ENCODE assay signal across 12 cellular contexts in the genomic region with DNA sequence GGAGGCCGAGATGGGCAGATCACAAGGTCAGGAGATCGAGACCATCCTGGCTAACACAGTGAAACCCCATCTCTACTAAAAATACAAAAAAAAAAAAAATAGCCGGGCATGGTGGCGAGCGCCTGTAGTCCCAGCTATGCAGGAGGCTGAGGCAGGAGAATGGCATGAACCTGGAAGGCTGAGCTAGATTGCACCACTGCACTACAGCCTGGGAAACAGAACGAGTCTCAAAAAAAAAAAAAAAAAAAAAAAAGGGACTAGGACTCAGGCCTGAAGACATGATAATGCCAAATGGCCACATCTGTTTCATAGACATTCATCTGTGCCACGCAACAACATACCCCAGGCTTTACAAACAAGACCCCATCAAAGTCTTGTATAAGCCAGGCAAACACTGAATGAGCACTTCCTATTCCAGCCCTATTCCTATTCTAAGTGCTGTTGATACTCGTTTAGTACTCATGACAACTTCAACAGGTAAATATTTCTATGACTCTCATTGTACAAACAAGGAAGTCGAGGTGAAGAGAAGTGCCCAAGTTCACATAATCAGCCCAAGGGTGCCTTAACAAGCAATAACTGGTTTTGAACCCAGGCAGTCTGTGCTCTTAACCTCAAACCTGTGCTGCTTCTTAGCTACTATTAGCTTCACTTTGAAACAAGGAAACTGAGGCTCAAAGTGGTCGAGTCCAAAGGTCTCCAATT. TPM values are rescaled to one million over a fixed set of nuclear protein-coding genes. Genes with fewer than 3 reads are reported as not detected.
A peak's percentile ranks its signal among the peaks of the same experiment; 100 is the strongest.
DNase-seq lines count a peak whose midpoint lies in the region; ATAC-seq, FAIRE-seq and TF ChIP-seq lines count a peak whose summit lies in the region.
"Had no signal": no experiment of that assay in that cellular context is flagged by ENCODE, and none has a peak within 500 bp of the region (broad histone marks: within the 10 kb centered on the region; RNA-seq: fewer than 3 reads in every experiment).

No MANE protein-coding gene starts in this region.

- no peak overlapping the region for H3K4me3 ChIP-seq in CD4-positive, alpha-beta memory T cell (ENCODE audit: low read length in 2 of 2)
- H3K4me3 ChIP-seq in bronchial epithelial cell (ENCODE audit: low read depth, low read length): no peak overlapping the region
- H3K4me3 ChIP-seq in naive thymus-derived CD4-positive, alpha-beta T cell (ENCODE audit: low read length): no peak overlapping the region

- no peaks in the 10 kb centered on the region for H3K9me3 Mint-ChIP-seq in CD4-positive, alpha-beta memory T cell
- no peaks in the 10 kb centered on the region for H3K9me3 Mint-ChIP-seq in HFFc6
- no peaks in the 10 kb centered on the region for H3K9me3 Mint-ChIP-seq in naive thymus-derived CD4-positive, alpha-beta T cell

- peak overlapping the region; percentile 97 to 100 (median 100) for H3K27ac Mint-ChIP-seq in CD4-positive, alpha-beta memory T cell
- H3K27ac Mint-ChIP-seq in HFFc6: no peak overlapping the region
- H3K27ac Mint-ChIP-seq in naive thymus-derived CD4-positive, alpha-beta T cell: peak overlapping the region; percentile 96 to 100 (median 99)

- intact Hi-C loops in CD4-positive, alpha-beta memory T cell (cut with micrococcal nuclease): no loop called here
- intact Hi-C loops in naive thymus-derived CD4-positive, alpha-beta T cell (cut with micrococcal nuclease): loop anchor here in 1 of 2 donors (5.0 kb wide), 1 partner anchor 1015 kb away; a partner anchor contains a TSS

- peaks cover 26 to 59% (median 36%) of the 10 kb centered on the region in 4 donors for H3K4me1 Mint-ChIP-seq in CD4-positive, alpha-beta memory T cell
- peaks cover 31% of the 10 kb centered on the region for H3K4me1 Mint-ChIP-seq in HFFc6 (ENCODE audit: low read depth)
- peaks cover 27 to 67% (median 55%) of the 10 kb centered on the region in 7 donors for H3K4me1 Mint-ChIP-seq in naive thymus-derived CD4-positive, alpha-beta T cell

- no peak for ATAC-seq in naive thymus-derived CD4-positive, alpha-beta T cell
- no peak for ATAC-seq in GM21390 (IDR thresholded peaks at IDR 0.05; ENCODE audit: unreplicated experiment)

- TF ChIP-seq CTCF in HFFc6 (IDR thresholded peaks at IDR 0.05) (no peak), bronchial epithelial cell (IDR thresholded peaks at IDR 0.05; ENCODE audit: insufficient read depth, low read length, severe bottlenecking) (no peak)

- H3K9me3 ChIP-seq in CD4-positive, alpha-beta memory T cell (ENCODE audit: control insufficient read depth in 1 of 2, low read length in 2 of 2): no peaks in the 10 kb centered on the region
- no peaks in the 10 kb centered on the region for H3K9me3 ChIP-seq in naive thymus-derived CD4-positive, alpha-beta T cell (ENCODE audit: control insufficient read depth in 2 of 3, low read length in 3 of 3)

- peak overlapping the region in 6 of 8 donors; percentile 17 to 98 (median 94) for H3K4me3 Mint-ChIP-seq in CD4-positive, alpha-beta memory T cell
- H3K4me3 Mint-ChIP-seq in HFFc6: peak overlapping the region; percentile 93
- peak overlapping the region; percentile 19 to 100 (median 96) for H3K4me3 Mint-ChIP-seq in naive thymus-derived CD4-positive, alpha-beta T cell

- H3K27ac ChIP-seq in CD4-positive, alpha-beta memory T cell (ENCODE audit: low read depth, low read length): peak overlapping the region; percentile 99
- H3K27ac ChIP-seq in naive thymus-derived CD4-positive, alpha-beta T cell (ENCODE audit: low read depth, low read length): peak overlapping the region; percentile 99

- H3K4me1 ChIP-seq in CD4-positive, alpha-beta memory T cell (ENCODE audit: insufficient read depth, low read length): peaks cover 39% of the 10 kb centered on the region
- peaks cover 25 to 34% of the 10 kb centered on the region in 2 donors for H3K4me1 ChIP-seq in naive thymus-derived CD4-positive, alpha-beta T cell (ENCODE audit: control insufficient read depth in 2 of 2, insufficient read depth in 2 of 2, low read length in 2 of 2)

- no peak for FAIRE-seq in bronchial epithelial cell (lab: Jason Lieb, UNC)
- FAIRE-seq: D721Med had no signal

- H3K27me3 Mint-ChIP-seq in CD4-positive, alpha-beta memory T cell: no peaks in the 10 kb centered on the region
- H3K27me3 Mint-ChIP-seq in HFFc6 (ENCODE audit: insufficient read depth): peaks cover 1% of the 10 kb centered on the region; the same call in 1 of the 2 replicates
- H3K27me3 Mint-ChIP-seq in naive thymus-derived CD4-positive, alpha-beta T cell: no peaks in the 10 kb centered on the region

- H3K36me3 Mint-ChIP-seq in CD4-positive, alpha-beta memory T cell: peaks cover 0 to 12% of the 10 kb centered on the region in 2 donors
- H3K36me3 Mint-ChIP-seq in HFFc6 (ENCODE audit: low read depth): peaks cover 5% of the 10 kb centered on the region
- peaks cover 0 to 8% (median 3%) of the 10 kb centered on the region in 5 donors for H3K36me3 Mint-ChIP-seq in naive thymus-derived CD4-positive, alpha-beta T cell

- CTCF ChIA-PET in CD4-positive, alpha-beta memory T cell (lab: Charles Lee; ENCODE audit: partially characterized antibody): interaction anchor here (4.1 to 4.9 kb wide), 2 partner anchors 7 to 10 kb away, joined by 30 to 48 read pairs; no protein-coding TSS in a partner anchor
- CTCF ChIA-PET in naive thymus-derived CD4-positive, alpha-beta T cell (lab: Charles Lee): interaction anchor here (0.6 to 4.2 kb wide), 2 partner anchors 10 to 60 kb away, joined by 4 to 39 read pairs; a partner anchor contains a TSS

- POLR2A ChIA-PET in CD4-positive, alpha-beta memory T cell (lab: Charles Lee; ENCODE audit: partially characterized antibody): interaction anchor here (0.6 to 6.3 kb wide), 8 partner anchors 10 to 948 kb away, joined by 3 to 184 read pairs (median 13); a partner anchor contains a TSS
- POLR2A ChIA-PET in naive thymus-derived CD4-positive, alpha-beta T cell (lab: Charles Lee): interaction anchor here (1.4 to 5.2 kb wide), 5 partner anchors 10 to 99 kb away, joined by 6 to 127 read pairs (median 10); a partner anchor contains a TSS

- H3K27me3 ChIP-seq in CD4-positive, alpha-beta memory T cell (ENCODE audit: insufficient read depth, low read length): no peaks in the 10 kb centered on the region
- H3K27me3 ChIP-seq in bronchial epithelial cell (ENCODE audit: control insufficient read depth, insufficient read depth, low read length): no peaks in the 10 kb centered on the region
- no peaks in the 10 kb centered on the region for H3K27me3 ChIP-seq in naive thymus-derived CD4-positive, alpha-beta T cell (ENCODE audit: control insufficient read depth in 2 of 2, insufficient read depth in 2 of 2, low read length in 2 of 2)

- DNase-seq in CD4-positive, alpha-beta memory T cell: no peak
- DNase-seq in HFFc6 (no peak), bronchial epithelial cell (ENCODE audit: low read depth) (peak; percentile 91), NCI-H345 (lab: John Stamatoyannopoulos, UW) (no peak), hepatic stellate cell (ENCODE audit: low spot score) (no peak)
- DNase-seq in naive thymus-derived CD4-positive, alpha-beta T cell: no peak
- DNase-seq in activated CD4-positive, alpha-beta T cell treated with anti-CD3 and anti-CD28 coated beads, Interleukin-2, amount 50 U/mL, for 1 hour: no peak
- DNase-seq: activated CD4-positive, alpha-beta T cell treated with anti-CD3 and anti-CD28 coated beads for 4 hours; amygdala; SHP77 treated with DMSO at 0.1 percent for 48 hours had no signal

- H3K36me3 ChIP-seq in CD4-positive, alpha-beta memory T cell (ENCODE audit: insufficient read depth, low read length): no peaks in the 10 kb centered on the region
- H3K36me3 ChIP-seq in bronchial epithelial cell (ENCODE audit: control insufficient read depth, insufficient read depth, low read length): no peaks in the 10 kb centered on the region
- H3K36me3 ChIP-seq in naive thymus-derived CD4-positive, alpha-beta T cell (ENCODE audit: control insufficient read depth in 2 of 3, insufficient read depth in 3 of 3, low read length in 3 of 3): no peaks in the 10 kb centered on the region

RNA-seq across cellular contexts. Expression of a gene that starts 1.7 kb away (rescaled TPM):
- 10 to 100 TPM; 11.6 to 15.2 TPM for total RNA-seq in CD4-positive, alpha-beta memory T cell
- 10 to 100 TPM; 12.9 to 22.4 TPM for polyA plus RNA-seq in CD4-positive, alpha-beta memory T cell
- total RNA-seq in HFFc6 (2021; fragmentation: NEBNext Ultra II Directional; extraction: Animal tissue kit (Norgen Biotek cat#: 25700)): 1 to 10 TPM; 4.9 to 6.8 (median 6.3) TPM
- 1.1 and 1.9 TPM in 2 replicates for total RNA-seq in bronchial epithelial cell
- 10 to 100 TPM; 11.6 to 38.9 (median 12.5) TPM for total RNA-seq in naive thymus-derived CD4-positive, alpha-beta T cell
- 10 to 100 TPM; 18.0 to 20.5 TPM for polyA plus RNA-seq in naive thymus-derived CD4-positive, alpha-beta T cell

RNA-seq across cellular contexts. Expression of a gene that starts 8.6 kb away (rescaled TPM):
- total RNA-seq in CD4-positive, alpha-beta memory T cell: 100 to 1,000 TPM; 136 to 143 TPM
- 10 to 100 TPM; 28.1 to 83.7 TPM for polyA plus RNA-seq in CD4-positive, alpha-beta memory T cell
- 100 to 1,000 TPM; 150 to 163 (median 158) TPM for total RNA-seq in HFFc6 (2021; fragmentation: NEBNext Ultra II Directional; extraction: Animal tissue kit (Norgen Biotek cat#: 25700))
- total RNA-seq in bronchial epithelial cell: 4.5 and 5.2 TPM in 2 replicates
- 100 to 1,000 TPM in 3 of 5 experiments, 10 to 100 TPM in 2; 91.2 to 322 (median 185) TPM for total RNA-seq in naive thymus-derived CD4-positive, alpha-beta T cell
- 10 to 100 TPM; 31.4 to 62.3 TPM for polyA plus RNA-seq in naive thymus-derived CD4-positive, alpha-beta T cell

RNA-seq across cellular contexts. Expression of a gene that starts 14.0 kb away (rescaled TPM):
- total RNA-seq in CD4-positive, alpha-beta memory T cell: 10 to 100 TPM; 14.3 to 16.1 TPM
- 1 to 10 TPM; 4.8 to 4.9 TPM for polyA plus RNA-seq in CD4-positive, alpha-beta memory T cell
- total RNA-seq in HFFc6 (2021; fragmentation: NEBNext Ultra II Directional; extraction: Animal tissue kit (Norgen Biotek cat#: 25700)): 1 to 10 TPM; 1.4 to 2.6 (median 1.7) TPM
- 7.6 and 10.2 TPM in 2 replicates for total RNA-seq in bronchial epithelial cell
- 10 to 100 TPM in 4 of 5 experiments, 1 to 10 TPM in 1; 8.2 to 18.1 (median 16.0) TPM for total RNA-seq in naive thymus-derived CD4-positive, alpha-beta T cell
- 1 to 10 TPM; 5.2 to 8.6 TPM for polyA plus RNA-seq in naive thymus-derived CD4-positive, alpha-beta T cell

RNA-seq across cellular contexts. Expression of a gene that starts 34.9 kb away (rescaled TPM):
- 10 to 100 TPM; 18.2 to 23.0 TPM for total RNA-seq in CD4-positive, alpha-beta memory T cell
- 10 to 100 TPM; 46.4 to 58.6 TPM for polyA plus RNA-seq in CD4-positive, alpha-beta memory T cell
- 10 to 100 TPM; 16.5 to 23.5 (median 18.1) TPM for total RNA-seq in HFFc6 (2021; fragmentation: NEBNext Ultra II Directional; extraction: Animal tissue kit (Norgen Biotek cat#: 25700))
- total RNA-seq in bronchial epithelial cell: 13.7 and 58.4 TPM in 2 replicates
- 10 to 100 TPM; 15.0 to 37.5 (median 20.6) TPM for total RNA-seq in naive thymus-derived CD4-positive, alpha-beta T cell
- 10 to 100 TPM; 76.0 to 84.8 TPM for polyA plus RNA-seq in naive thymus-derived CD4-positive, alpha-beta T cell

RNA-seq across cellular contexts. Expression of a gene that starts 35.3 kb away (rescaled TPM):
- 10 to 100 TPM; 23.6 to 27.1 TPM for total RNA-seq in CD4-positive, alpha-beta memory T cell
- polyA plus RNA-seq in CD4-positive, alpha-beta memory T cell: 10 to 100 TPM; 59.7 to 65.1 TPM
- 10 to 100 TPM in 3 of 6 experiments, 1 to 10 TPM in 3; 7.8 to 17.6 (median 9.8) TPM for total RNA-seq in HFFc6 (2021; fragmentation: NEBNext Ultra II Directional; extraction: Animal tissue kit (Norgen Biotek cat#: 25700))
- 39.6 and 41.6 TPM in 2 replicates for total RNA-seq in bronchial epithelial cell
- total RNA-seq in naive thymus-derived CD4-positive, alpha-beta T cell: 10 to 100 TPM; 19.4 to 25.0 (median 20.5) TPM
- 10 to 100 TPM; 45.1 to 55.9 TPM for polyA plus RNA-seq in naive thymus-derived CD4-positive, alpha-beta T cell

Comparison
In these comparisons a context has a peak if more than half of its experiments do, and no peak if none do; other contexts are left out.
1. RNA of a gene that starts 8.6 kb away (total RNA-seq): 91.2 to 322 TPM in naive thymus-derived CD4-positive, alpha-beta T cell, 150 to 163 TPM in HFFc6 and 136 to 143 TPM in CD4-positive, alpha-beta memory T cell; 4.5 to 5.2 TPM in bronchial epithelial cell; every median in the first group is over 10 times any median in the second.
2. Peak in every context shown above with its lines, with median percentiles within 50 percentile points of each other: H3K4me3 Mint-ChIP-seq.